ENCODE assay signal across 8 cellular contexts in genomic region chr11:59550842-59551650, GRCh38. TPM values are rescaled to one million over a fixed set of nuclear protein-coding genes. Genes with fewer than 3 reads are reported as not detected.
DNase-seq lines count a peak whose midpoint lies in the region; ATAC-seq and TF ChIP-seq lines count a peak whose summit lies in the region.

No MANE protein-coding gene starts in this region.

- H3K9me2 ChIP-seq in DOHH2 (replicated peaks; ENCODE audit: control insufficient read depth, low read length) = no peaks in the 10 kb centered on the region

- TF ChIP-seq POLR2A in upper lobe of left lung (IDR thresholded peaks at IDR 0.05) = no peak

- TF ChIP-seq CTCF in DOHH2 (IDR thresholded peaks at IDR 0.05; ENCODE audit: low read depth, low read length, poor library complexity, severe bottlenecking) = no peak
- no peak for TF ChIP-seq CTCF in HFF-Myc (IDR thresholded peaks at IDR 0.05; ENCODE audit: low read depth, low read length, missing control alignments)
- TF ChIP-seq CTCF in upper lobe of left lung (IDR thresholded peaks at IDR 0.05) = no peak

- H3K4me3 ChIP-seq in DOHH2 (ENCODE audit: low read length) (peak overlapping the region; percentile 79), HFF-Myc (replicated peaks; ENCODE audit: low read depth, low read length) (peak overlapping the region; percentile 52), upper lobe of left lung (peak overlapping the region; percentile 52 to 62 (median 55))

- H3K27ac ChIP-seq in DOHH2 (ENCODE audit: low read depth, low read length) (peak overlapping the region; percentile 88), upper lobe of left lung (peak overlapping the region; percentile 70 to 88 (median 80))

- no peaks in the 10 kb centered on the region for H3K79me2 ChIP-seq in DOHH2 (ENCODE audit: control insufficient read depth, low read length)

- H3K4me1 ChIP-seq in DOHH2 (ENCODE audit: control insufficient read depth, low read length) (peaks cover 29% of the 10 kb centered on the region), upper lobe of left lung (peaks cover 2 to 22% (median 13%) of the 10 kb centered on the region in 4 donors)

- DNase-seq in HFF-Myc (ENCODE audit: extremely low read depth, low read depth) = peak; percentile 90
- DNase-seq in NCI-H1092 treated with DMSO at 0.1 percent for 48 hours (lab: John Stamatoyannopoulos, UW) = peak; percentile 95
- peak; percentile 83 for DNase-seq in SKM-1 treated with dmso at 0.1 percent for 144 hours (lab: John Stamatoyannopoulos, UW; ENCODE audit: unreplicated experiment)
- peak; percentile 72 for DNase-seq in activated naive CD8-positive, alpha-beta T cell treated with anti-CD3 and anti-CD28 coated beads, Interleukin-2, amount 10 ng/mL, durations not matched to agents 7 days and 5 days
- peak; percentile 77 for DNase-seq in cardiac septum (ENCODE audit: low spot score)
- peak; percentile 93 for DNase-seq in posterior vena cava (ENCODE audit: low spot score)
- peak in 1 of 2 donors; percentile 74 for DNase-seq in upper lobe of left lung

- peak overlapping the region; percentile 86 for H3K4me3 Mint-ChIP-seq in activated naive CD8-positive, alpha-beta T cell treated with anti-CD3 and anti-CD28 coated beads, Interleukin-2, amount 10 ng/mL, durations not matched to agents 7 days and 5 days

- peaks cover 11% of the 10 kb centered on the region for H3K27me3 Mint-ChIP-seq in activated naive CD8-positive, alpha-beta T cell treated with anti-CD3 and anti-CD28 coated beads, Interleukin-2, amount 10 ng/mL, durations not matched to agents 7 days and 5 days

- no peaks in the 10 kb centered on the region for H3K36me3 Mint-ChIP-seq in activated naive CD8-positive, alpha-beta T cell treated with anti-CD3 and anti-CD28 coated beads, Interleukin-2, amount 10 ng/mL, durations not matched to agents 7 days and 5 days

- no peaks in the 10 kb centered on the region for H3K9me3 Mint-ChIP-seq in activated naive CD8-positive, alpha-beta T cell treated with anti-CD3 and anti-CD28 coated beads, Interleukin-2, amount 10 ng/mL, durations not matched to agents 7 days and 5 days

- H4K20me1 ChIP-seq in DOHH2 (ENCODE audit: control insufficient read depth, insufficient read depth, low read depth, low read length) = no peaks in the 10 kb centered on the region

- H3K4me1 Mint-ChIP-seq in activated naive CD8-positive, alpha-beta T cell treated with anti-CD3 and anti-CD28 coated beads, Interleukin-2, amount 10 ng/mL, durations not matched to agents 7 days and 5 days = peaks cover 24% of the 10 kb centered on the region

- no peaks in the 10 kb centered on the region for H3K36me3 ChIP-seq in DOHH2 (ENCODE audit: control insufficient read depth, low read length)
- no peaks in the 10 kb centered on the region for H3K36me3 ChIP-seq in upper lobe of left lung

- intact Hi-C loops in cardiac septum (cut with DNase I) = loop anchor here (10.0 kb wide), 1 partner anchor 204 kb away; the partner anchor contains the start of gene STX3
- intact Hi-C loops in posterior vena cava (cut with DNase I) = loop anchor here in 1 of 2 donors (10.0 kb wide), 1 partner anchor 114 kb away; the partner anchor contains the start of gene PATL1

- H3K27ac Mint-ChIP-seq in activated naive CD8-positive, alpha-beta T cell treated with anti-CD3 and anti-CD28 coated beads, Interleukin-2, amount 10 ng/mL, durations not matched to agents 7 days and 5 days = peak overlapping the region; percentile 82

- H3F3A ChIP-seq in DOHH2 (ENCODE audit: control insufficient read depth, insufficient read depth) = peaks cover 18% of the 10 kb centered on the region

- H3K9me3 ChIP-seq in DOHH2 (ENCODE audit: control insufficient read depth, insufficient read depth, low read length) (no peaks in the 10 kb centered on the region), upper lobe of left lung (no peaks in the 10 kb centered on the region)

- peak overlapping the region; percentile 81 for H3K4me2 ChIP-seq in DOHH2 (ENCODE audit: low read length)

- no peaks in the 10 kb centered on the region for H3K27me3 ChIP-seq in DOHH2 (ENCODE audit: control insufficient read depth, low read length)
- H3K27me3 ChIP-seq in upper lobe of left lung = no peaks in the 10 kb centered on the region

- WGBS in upper lobe of left lung, 2 donors = 1 to 2% methylated on average over 34 of the region's 34 CpGs

- no peak for TF ChIP-seq EP300 in upper lobe of left lung (IDR thresholded peaks at IDR 0.05)

- ATAC-seq in activated naive CD8-positive, alpha-beta T cell treated with anti-CD3 and anti-CD28 coated beads, Interleukin-2, amount 10 ng/mL, durations not matched to agents 7 days and 5 days (ENCODE audit: low read depth) = peak; percentile 37
- ATAC-seq in upper lobe of left lung (ENCODE audit: low FRiP score in 2 of 2) = peak; percentile 83 to 86

- POLR2A ChIA-PET in activated naive CD8-positive, alpha-beta T cell treated with anti-CD3 and anti-CD28 coated beads, Interleukin-2, amount 10 ng/mL, durations not matched to agents 7 days and 5 days (lab: Charles Lee) = interaction anchor here (1.7 kb wide), 1 partner anchor 10 kb away, joined by 9 read pairs; no protein-coding TSS in a partner anchor

RNA-seq across cellular contexts. Expression of gene OR4D9, which starts 39.7 kb away (rescaled TPM):
- total RNA-seq in activated naive CD8-positive, alpha-beta T cell treated with anti-CD3 and anti-CD28 coated beads, Interleukin-2, amount 10 ng/mL, durations not matched to agents 7 days and 5 days = not detected
- total RNA-seq in cardiac septum = not detected
- not detected for total RNA-seq in posterior vena cava
- not detected for total RNA-seq in upper lobe of left lung

RNA-seq across cellular contexts. Expression of gene OR4D11, which starts 47.7 kb away (rescaled TPM):
- not detected for total RNA-seq in activated naive CD8-positive, alpha-beta T cell treated with anti-CD3 and anti-CD28 coated beads, Interleukin-2, amount 10 ng/mL, durations not matched to agents 7 days and 5 days
- not detected for total RNA-seq in cardiac septum
- not detected for total RNA-seq in posterior vena cava
- not detected for total RNA-seq in upper lobe of left lung
